ENCODE assay signal across 37 cellular contexts in the genomic region with DNA sequence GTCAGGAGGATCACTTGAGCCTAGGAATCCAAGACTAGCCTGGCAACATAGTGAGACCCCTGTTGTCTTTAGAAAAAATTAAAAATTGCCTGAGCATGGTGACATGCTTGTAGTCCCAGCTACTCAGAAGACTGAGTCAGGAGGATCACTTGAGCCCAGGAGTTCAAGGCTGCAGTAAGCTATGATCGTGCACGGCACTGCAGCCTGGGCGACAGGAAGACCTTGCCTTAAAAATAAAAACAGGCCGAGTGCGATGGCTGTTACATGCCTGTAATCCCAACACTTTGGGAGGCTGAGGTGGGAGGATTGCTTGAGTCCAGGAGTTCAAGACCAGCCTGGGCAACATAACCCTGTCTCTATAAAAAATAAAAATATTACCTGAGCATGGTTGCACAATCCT.
"Had no signal": no experiment of that assay in that cellular context is flagged by ENCODE, and none has a peak within 500 bp of the region (broad histone marks: within the 10 kb centered on the region; RNA-seq: fewer than 3 reads in every experiment).

No MANE protein-coding gene starts in this region.

- H3K9me3 Mint-ChIP-seq: activated naive CD4-positive, alpha-beta T cell treated with anti-CD3 and anti-CD28 coated beads for 36 hours; activated naive CD4-positive, alpha-beta T cell treated with anti-CD3 and anti-CD28 coated beads, Interleukin-2, amount 10 ng/mL, durations not matched to agents 7 days and 5 days; activated naive CD4-positive, alpha-beta T cell treated with anti-CD3 and anti-CD28 coated beads, Interleukin-2, amount 50 U/mL, for 24 hours; activated naive CD4-positive, alpha-beta T cell treated with anti-CD3 and anti-CD28 coated beads, Interleukin-2, amount 50 U/mL, for 72 hours; activated naive CD8-positive, alpha-beta T cell treated with anti-CD3 and anti-CD28 coated beads for 36 hours; activated naive CD8-positive, alpha-beta T cell treated with anti-CD3 and anti-CD28 coated beads, Interleukin-2, amount 10 ng/mL, durations not matched to agents 7 days and 5 days; activated T-cell treated with anti-CD3 and anti-CD28 coated beads, Interleukin-2, amount 50 U/mL, for 24 hours; activated T-cell treated with anti-CD3 and anti-CD28 coated beads, Interleukin-2, amount 50 U/mL, for 4 hours; activated T-cell treated with anti-CD3 and anti-CD28 coated beads, Interleukin-2, amount 50 U/mL, for 72 hours; activated T-helper 1 cell treated with anti-CD3 and anti-CD28 coated beads, Interleukin-12 subunit alpha, Interleukin-12 subunit beta, Interleukin-2, Interleukin-4 antibody, amounts not matched to agents 30 ng/mL and 10 ng/mL and 1 ng/mL, durations not matched to agents 14 hours and 24 hours and 36 hours; activated T-helper 17 cell treated with anti-CD3 and anti-CD28 coated beads, Interleukin-2, amount 50 U/mL, for 72 hours; activated T-helper 2 cell treated with anti-CD3 and anti-CD28 coated beads, Interferon-gamma antibody, Interleukin-2, Interleukin-4, amounts not matched to agents 10 μg/mL and 5 μg/mL and 100 μg/mL, durations not matched to agents 14 hours and 24 hours and 36 hours; brain; central memory CD8-positive, alpha-beta T cell had no signal

- H3K9me3 ChIP-seq: adrenal gland, ascending aorta, body of pancreas, breast epithelium had no signal

- H3K27me3 Mint-ChIP-seq: activated naive CD4-positive, alpha-beta T cell treated with anti-CD3 and anti-CD28 coated beads, Interleukin-2, amount 10 ng/mL, durations not matched to agents 7 days and 5 days; activated naive CD4-positive, alpha-beta T cell treated with anti-CD3 and anti-CD28 coated beads, Interleukin-2, amount 50 U/mL, for 24 hours; activated naive CD8-positive, alpha-beta T cell treated with anti-CD3 and anti-CD28 coated beads for 36 hours; activated naive CD8-positive, alpha-beta T cell treated with anti-CD3 and anti-CD28 coated beads, Interleukin-2, amount 10 ng/mL, durations not matched to agents 7 days and 5 days; activated T-cell treated with anti-CD3 and anti-CD28 coated beads, Interleukin-2, amount 50 U/mL, for 24 hours; activated T-helper 17 cell treated with anti-CD3 and anti-CD28 coated beads, Interleukin-2, amount 50 U/mL, for 72 hours; central memory CD8-positive, alpha-beta T cell had no signal

- H3K4me3 ChIP-seq: adrenal gland, ascending aorta, body of pancreas, breast epithelium, cardiac muscle cell had no signal

- H3K27ac Mint-ChIP-seq: activated naive CD4-positive, alpha-beta T cell treated with anti-CD3 and anti-CD28 coated beads for 36 hours; activated naive CD4-positive, alpha-beta T cell treated with anti-CD3 and anti-CD28 coated beads, Interleukin-2, amount 10 ng/mL, durations not matched to agents 7 days and 5 days; activated naive CD4-positive, alpha-beta T cell treated with anti-CD3 and anti-CD28 coated beads, Interleukin-2, amount 50 U/mL, for 24 hours; activated naive CD4-positive, alpha-beta T cell treated with anti-CD3 and anti-CD28 coated beads, Interleukin-2, amount 50 U/mL, for 72 hours; activated naive CD8-positive, alpha-beta T cell treated with anti-CD3 and anti-CD28 coated beads for 36 hours; activated naive CD8-positive, alpha-beta T cell treated with anti-CD3 and anti-CD28 coated beads, Interleukin-2, amount 10 ng/mL, durations not matched to agents 7 days and 5 days; activated T-cell treated with anti-CD3 and anti-CD28 coated beads, Interleukin-2, amount 50 U/mL, for 24 hours; activated T-cell treated with anti-CD3 and anti-CD28 coated beads, Interleukin-2, amount 50 U/mL, for 72 hours; activated T-helper 1 cell treated with anti-CD3 and anti-CD28 coated beads, Interleukin-12 subunit alpha, Interleukin-12 subunit beta, Interleukin-2, Interleukin-4 antibody, amounts not matched to agents 30 ng/mL and 10 ng/mL and 1 ng/mL, durations not matched to agents 14 hours and 24 hours and 36 hours; activated T-helper 17 cell treated with anti-CD3 and anti-CD28 coated beads, Interleukin-2, amount 50 U/mL, for 72 hours; activated T-helper 2 cell treated with anti-CD3 and anti-CD28 coated beads, Interferon-gamma antibody, Interleukin-2, Interleukin-4, amounts not matched to agents 10 μg/mL and 5 μg/mL and 100 μg/mL, durations not matched to agents 14 hours and 24 hours and 36 hours; brain had no signal

- H3K27ac ChIP-seq: ascending aorta, body of pancreas, brain microvascular endothelial cell, breast epithelium, cardiac muscle cell had no signal

- H3K4me3 Mint-ChIP-seq: activated naive CD4-positive, alpha-beta T cell treated with anti-CD3 and anti-CD28 coated beads for 36 hours; activated naive CD4-positive, alpha-beta T cell treated with anti-CD3 and anti-CD28 coated beads, Interleukin-2, amount 10 ng/mL, durations not matched to agents 7 days and 5 days; activated naive CD4-positive, alpha-beta T cell treated with anti-CD3 and anti-CD28 coated beads, Interleukin-2, amount 50 U/mL, for 24 hours; activated naive CD8-positive, alpha-beta T cell treated with anti-CD3 and anti-CD28 coated beads for 36 hours; activated naive CD8-positive, alpha-beta T cell treated with anti-CD3 and anti-CD28 coated beads, Interleukin-2, amount 10 ng/mL, durations not matched to agents 7 days and 5 days; activated T-cell treated with anti-CD3 and anti-CD28 coated beads, Interleukin-2, amount 50 U/mL, for 24 hours; activated T-cell treated with anti-CD3 and anti-CD28 coated beads, Interleukin-2, amount 50 U/mL, for 4 hours; activated T-cell treated with anti-CD3 and anti-CD28 coated beads, Interleukin-2, amount 50 U/mL, for 72 hours; activated T-helper 1 cell treated with anti-CD3 and anti-CD28 coated beads, Interleukin-12 subunit alpha, Interleukin-12 subunit beta, Interleukin-2, Interleukin-4 antibody, amounts not matched to agents 30 ng/mL and 10 ng/mL and 1 ng/mL, durations not matched to agents 14 hours and 24 hours and 36 hours; activated T-helper 17 cell treated with anti-CD3 and anti-CD28 coated beads, Interleukin-2, amount 50 U/mL, for 72 hours; brain; central memory CD8-positive, alpha-beta T cell had no signal

- DNase-seq: activated effector memory CD4-positive, alpha-beta T cell treated with anti-CD3 and anti-CD28 coated beads, Interleukin-2, amount 50 U/mL, for 16 hours; activated effector memory CD4-positive, alpha-beta T cell treated with Interleukin-2 at 50 U/mL for 16 hours; activated gamma-delta T cell; activated gamma-delta T cell treated with Interleukin-2 at 50 U/mL for 16 hours; activated naive CD4-positive, alpha-beta T cell; activated naive CD4-positive, alpha-beta T cell treated with anti-CD3 and anti-CD28 coated beads for 36 hours; activated naive CD4-positive, alpha-beta T cell treated with anti-CD3 and anti-CD28 coated beads, Interleukin-2, amount 10 ng/mL, durations not matched to agents 7 days and 5 days; activated naive CD4-positive, alpha-beta T cell treated with anti-CD3 and anti-CD28 coated beads, Interleukin-2, amount 50 U/mL, for 16 hours; activated naive CD4-positive, alpha-beta T cell treated with Interleukin-2 at 50 U/mL for 16 hours; activated naive CD8-positive, alpha-beta T cell treated with anti-CD3 and anti-CD28 coated beads for 36 hours; activated naive CD8-positive, alpha-beta T cell treated with anti-CD3 and anti-CD28 coated beads, Interleukin-2, amount 10 ng/mL, durations not matched to agents 7 days and 5 days; activated T-cell treated with anti-CD3 and anti-CD28 coated beads for 4 hours; activated T-cell treated with anti-CD3 and anti-CD28 coated beads, Interleukin-2, amount 50 U/mL, for 1 hour; activated T-cell treated with anti-CD3 and anti-CD28 coated beads, Interleukin-2, amount 50 U/mL, for 24 hours; activated T-cell treated with anti-CD3 and anti-CD28 coated beads, Interleukin-2, amount 50 U/mL, for 4 hours; activated T-cell treated with anti-CD3 and anti-CD28 coated beads, Interleukin-2, amount 50 U/mL, for 48 hours; activated T-cell treated with anti-CD3 and anti-CD28 coated beads, Interleukin-2, amount 50 U/mL, for 72 hours; amniotic stem cell; amygdala; anterior cingulate cortex; aorta; body of pancreas; brain microvascular endothelial cell; caudate nucleus; central memory CD4-positive, alpha-beta T cell; cerebellar nuclear complex had no signal

- ATAC-seq: activated naive CD4-positive, alpha-beta T cell treated with anti-CD3 and anti-CD28 coated beads, Interleukin-2, amount 50 U/mL, for 72 hours; activated T-cell treated with anti-CD3 and anti-CD28 coated beads, Interleukin-2, amount 50 U/mL, for 4 hours; activated T-cell treated with anti-CD3 and anti-CD28 coated beads, Interleukin-2, amount 50 U/mL, for 72 hours; activated T-helper 17 cell treated with anti-CD3 and anti-CD28 coated beads, Interleukin-2, amount 50 U/mL, for 72 hours; body of pancreas had no signal

- H3K27me3 ChIP-seq: adrenal gland, ascending aorta, body of pancreas, brain microvascular endothelial cell, breast epithelium, cardiac muscle cell had no signal
